14 cellular contexts compared by ENCODE assay signal in genomic region chr16:57470683-57471082, GRCh38. TPM values are rescaled to one million over a fixed set of nuclear protein-coding genes. Genes with fewer than 3 reads are reported as not detected.
DNase-seq lines count a peak whose midpoint lies in the region; ATAC-seq and TF ChIP-seq lines count a peak whose summit lies in the region.
"Had no signal": no experiment of that assay in that cellular context is flagged by ENCODE, and none has a peak within 500 bp of the region (broad histone marks: within the 10 kb centered on the region; RNA-seq: fewer than 3 reads in every experiment).

No MANE protein-coding gene starts in this region.

- TF ChIP-seq CTCF in WTC11 (IDR thresholded peaks at IDR 0.05) (no peak), fibroblast of villous mesenchyme (IDR thresholded peaks at IDR 0.05; ENCODE audit: insufficient read depth, low read depth, low read length) (no peak), lower lobe of right lung (IDR thresholded peaks at IDR 0.05) (no peak), type B pancreatic cell (conservative IDR thresholded peaks at IDR 0.05) (no peak)

- peaks cover 39% of the 10 kb centered on the region for H3K4me1 Mint-ChIP-seq in WTC11
- peaks cover 16% of the 10 kb centered on the region for H3K4me1 Mint-ChIP-seq in type B pancreatic cell (ENCODE audit: unreplicated experiment)

- intact Hi-C loops in lower lobe of right lung (cut with DNase I): no loop called here

- no peaks in the 10 kb centered on the region for H3K27me3 Mint-ChIP-seq in WTC11 (ENCODE audit: low read depth)
- no peaks in the 10 kb centered on the region for H3K27me3 Mint-ChIP-seq in type B pancreatic cell
- H3K27me3 Mint-ChIP-seq: naive B cell; stimulated activated naive CD8-positive, alpha-beta T cell treated with anti-CD3 and anti-CD28 coated beads, Interleukin-15, amount 100 ng/mL, for 72 hours had no signal

- no peak overlapping the region for H3K4me3 Mint-ChIP-seq in WTC11
- H3K4me3 Mint-ChIP-seq in type B pancreatic cell: no peak overlapping the region
- H3K4me3 Mint-ChIP-seq: naive B cell; stimulated activated naive CD8-positive, alpha-beta T cell treated with anti-CD3 and anti-CD28 coated beads, Interleukin-15, amount 100 ng/mL, for 72 hours had no signal

- no peaks in the 10 kb centered on the region for H3K9me3 ChIP-seq in lower lobe of right lung
- H3K9me3 ChIP-seq in effector memory CD4-positive, alpha-beta T cell (ENCODE audit: control insufficient read depth, low read length): no peaks in the 10 kb centered on the region
- H3K9me3 ChIP-seq: SJSA1 had no signal

- H3K27ac Mint-ChIP-seq in WTC11 (no peak overlapping the region; the same call in 1 of the 2 replicates), type B pancreatic cell (peak overlapping the region; percentile 92)
- H3K27ac Mint-ChIP-seq: naive B cell had no signal

- H3K4me1 ChIP-seq in lower lobe of right lung: peaks cover 46% of the 10 kb centered on the region
- peaks cover under 1% of the 10 kb centered on the region for H3K4me1 ChIP-seq in effector memory CD4-positive, alpha-beta T cell (ENCODE audit: control insufficient read depth, insufficient read depth, low read length, poor library complexity, severe bottlenecking)
- H3K4me1 ChIP-seq: SJSA1 had no signal

- DNase-seq in WTC11 (ENCODE audit: low spot score) (no peak), fibroblast of villous mesenchyme (ENCODE audit: low read depth) (peak; percentile 58), lower lobe of right lung (peak; percentile 81), type B pancreatic cell (ENCODE audit: extremely low spot score, unreplicated experiment) (no peak), NCI-H2029 (lab: John Stamatoyannopoulos, UW) (no peak)
- no peak for DNase-seq in effector memory CD4-positive, alpha-beta T cell
- DNase-seq: activated naive CD4-positive, alpha-beta T cell treated with Interleukin-2 at 50 U/mL for 16 hours; central memory CD4-positive, alpha-beta T cell; GF-D8; MM.1S; naive B cell; stimulated activated naive CD8-positive, alpha-beta T cell treated with anti-CD3 and anti-CD28 coated beads, Interleukin-15, amount 100 ng/mL, for 72 hours had no signal

- POLR2A ChIA-PET in WTC11 (lab: Charles Lee): interaction anchor here (0.5 to 1.1 kb wide), 2 partner anchors 23 to 37 kb away, joined by 3 read pairs; partner anchors contain the start of genes CIAPIN1 and COQ9

- H3K36me3 ChIP-seq in lower lobe of right lung: peaks cover 97% of the 10 kb centered on the region
- H3K36me3 ChIP-seq in effector memory CD4-positive, alpha-beta T cell (ENCODE audit: control insufficient read depth, insufficient read depth, low read length): peaks cover 66% of the 10 kb centered on the region

- no peaks in the 10 kb centered on the region for H3K9me3 Mint-ChIP-seq in WTC11
- H3K9me3 Mint-ChIP-seq in type B pancreatic cell: no peaks in the 10 kb centered on the region
- H3K9me3 Mint-ChIP-seq: naive B cell; stimulated activated naive CD8-positive, alpha-beta T cell treated with anti-CD3 and anti-CD28 coated beads, Interleukin-15, amount 100 ng/mL, for 72 hours had no signal

- H3K36me3 Mint-ChIP-seq in WTC11 (peaks cover 52% of the 10 kb centered on the region), type B pancreatic cell (peaks cover 29% of the 10 kb centered on the region)

- no peaks in the 10 kb centered on the region for H3K27me3 ChIP-seq in lower lobe of right lung (ENCODE audit: low read depth)
- no peaks in the 10 kb centered on the region for H3K27me3 ChIP-seq in effector memory CD4-positive, alpha-beta T cell (replicated peaks; ENCODE audit: control insufficient read depth, insufficient read depth, low read length, poor library complexity, severe bottlenecking)
- H3K27me3 ChIP-seq: SJSA1 had no signal

- H3K4me3 ChIP-seq in fibroblast of villous mesenchyme (ENCODE audit: low read depth, low read length): no peak overlapping the region
- H3K4me3 ChIP-seq in lower lobe of right lung: no peak overlapping the region
- no peak overlapping the region for H3K4me3 ChIP-seq in effector memory CD4-positive, alpha-beta T cell (ENCODE audit: insufficient read depth, low read depth, low read length, poor library complexity, severe bottlenecking)
- H3K4me3 ChIP-seq: SJSA1 had no signal

- CTCF ChIA-PET in WTC11 (lab: Charles Lee): interaction anchor here (8.2 kb wide), 1 partner anchor 47 kb away, joined by 80 read pairs; no protein-coding TSS in a partner anchor

- ATAC-seq in WTC11: no peak
- peak; percentile 72 to 79 for ATAC-seq in lower lobe of right lung
- no peak for ATAC-seq in GM18868 (IDR thresholded peaks at IDR 0.05; ENCODE audit: unreplicated experiment)
- ATAC-seq: stimulated activated naive CD8-positive, alpha-beta T cell treated with anti-CD3 and anti-CD28 coated beads, Interleukin-15, amount 100 ng/mL, for 72 hours had no signal

- peak overlapping the region; percentile 15 for H3K27ac ChIP-seq in lower lobe of right lung
- no peak overlapping the region for H3K27ac ChIP-seq in effector memory CD4-positive, alpha-beta T cell (ENCODE audit: insufficient read depth, low read length, poor library complexity, severe bottlenecking)
- H3K27ac ChIP-seq: SJSA1 had no signal

TF ChIP-seq in WTC11, 78 proteins besides CTCF, POLR2A, EP300 and RAD21:
- TF ChIP-seq NFATC4 (CRISPR knock-in tag; IDR thresholded peaks at IDR 0.05) (no peak), PRDM15 (CRISPR knock-in tag; IDR thresholded peaks at IDR 0.05) (peak; percentile 62; the same call in 1 of the 2 replicates), USF2 (CRISPR knock-in tag; IDR thresholded peaks at IDR 0.05) (no peak)
TF ChIP-seq in WTC11: peak in this region for 1.

RNA-seq across cellular contexts. Expression of gene POLR2C, which starts 8.2 kb away (rescaled TPM):
- total RNA-seq in WTC11 (2021): 67.9 to 75.4 TPM (median 67.9 TPM) in 3 replicates
- total RNA-seq in fibroblast of villous mesenchyme: 118 and 128 TPM in 2 replicates
- 76.0 TPM for total RNA-seq in lower lobe of right lung
- 63.0 and 70.5 TPM in 2 replicates for total RNA-seq in type B pancreatic cell (ENCODE audit: low replicate concordance)

RNA-seq across cellular contexts. Expression of gene DOK4, which starts 15.6 kb away (rescaled TPM):
- total RNA-seq in WTC11 (2021) (21.8 to 25.0 TPM (median 21.9 TPM) in 3 replicates), fibroblast of villous mesenchyme (34.5 and 40.2 TPM in 2 replicates), lower lobe of right lung (57.3 TPM), type B pancreatic cell (ENCODE audit: low replicate concordance) (33.3 and 72.0 TPM in 2 replicates)

RNA-seq across cellular contexts. Expression of gene COQ9, which starts 23.4 kb away (rescaled TPM):
- 39.2 to 40.2 TPM (median 39.8 TPM) in 3 replicates for total RNA-seq in WTC11 (2021)
- 31.2 and 44.5 TPM in 2 replicates for total RNA-seq in fibroblast of villous mesenchyme
- total RNA-seq in lower lobe of right lung: 37.2 TPM
- 73.1 and 96.0 TPM in 2 replicates for total RNA-seq in type B pancreatic cell (ENCODE audit: low replicate concordance)

RNA-seq across cellular contexts. Expression of gene CIAPIN1, which starts 23.5 kb away (rescaled TPM):
- 85.9 to 94.7 TPM (median 87.9 TPM) in 3 replicates for total RNA-seq in WTC11 (2021)
- 58.6 and 62.6 TPM in 2 replicates for total RNA-seq in fibroblast of villous mesenchyme
- total RNA-seq in lower lobe of right lung: 37.0 TPM
- total RNA-seq in type B pancreatic cell (ENCODE audit: low replicate concordance): 68.2 and 73.7 TPM in 2 replicates

Comparison
In these comparisons a context has a peak if more than half of its experiments do, and no peak if none do; other contexts are left out.
1. ATAC-seq: peak in lower lobe of right lung (2 of 2); none in WTC11 (single experiment) and GM18868 (single experiment).
2. DNase-seq: peak in fibroblast of villous mesenchyme (single experiment) and lower lobe of right lung (single experiment); none in WTC11 (single experiment), type B pancreatic cell (single experiment), NCI-H2029 (single experiment) and effector memory CD4-positive, alpha-beta T cell (0 of 3).